Comparison of ENCODE assay signal across 8 cellular contexts in the genomic region with DNA sequence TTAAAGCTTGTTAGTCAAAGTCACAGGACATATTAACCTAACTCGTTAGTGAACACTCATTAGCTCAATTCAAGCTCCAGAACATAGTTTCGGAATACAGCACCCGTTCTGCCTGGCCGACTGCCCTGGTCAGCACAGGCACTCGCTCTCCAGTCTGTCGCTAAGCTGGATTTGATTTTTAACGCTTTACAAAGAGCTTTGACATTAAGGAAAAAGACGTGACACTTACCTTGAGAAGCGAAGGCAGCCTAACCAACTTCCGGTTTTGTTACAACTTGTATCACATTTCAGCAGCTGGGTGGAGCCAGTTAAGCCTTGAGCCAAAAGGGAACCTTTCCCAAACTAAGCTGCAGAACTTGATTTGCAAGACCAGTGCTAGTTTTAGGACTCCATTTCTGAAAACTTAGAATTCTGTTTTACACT. TPM values are rescaled to one million over a fixed set of nuclear protein-coding genes. Genes with fewer than 3 reads are reported as not detected.
A peak's percentile ranks its signal among the peaks of the same experiment; 100 is the strongest.
DNase-seq lines count a peak whose midpoint lies in the region; ATAC-seq and TF ChIP-seq lines count a peak whose summit lies in the region.

Gene FRRS1 (minus strand): TSS at position 258 of the 423 bp plus-strand sequence. CDS start 17,867 bp downstream, outside the sequence.

- ATAC-seq in GM18502 (IDR thresholded peaks at IDR 0.05; ENCODE audit: poor library complexity, unreplicated experiment) (peak; percentile 92), HG02840 (IDR thresholded peaks at IDR 0.05; ENCODE audit: low FRiP score, unreplicated experiment) (peak; percentile 94)

- peaks cover 27% of the 10 kb centered on the region for H3K4me1 Mint-ChIP-seq in chondrocyte (ENCODE audit: low read depth)

- H3K36me3 Mint-ChIP-seq in chondrocyte (ENCODE audit: low read depth) = no peaks in the 10 kb centered on the region

- TF ChIP-seq CTCF in AG10803 (conservative IDR thresholded peaks at IDR 0.05; ENCODE audit: low read length) (no peak), chondrocyte (IDR thresholded peaks at IDR 0.05) (no peak)

- H3K27me3 Mint-ChIP-seq in chondrocyte (ENCODE audit: low read depth) = peaks cover 2% of the 10 kb centered on the region

- H3K27ac Mint-ChIP-seq in chondrocyte (ENCODE audit: unreplicated experiment) = peak within 1 kb of the TSS; percentile 19

- peak; percentile 53 for DNase-seq in AG10803 (ENCODE audit: low read depth)
- DNase-seq in NCI-H1105 (lab: John Stamatoyannopoulos, UW) = peak; percentile 62
- DNase-seq in SW 1271 (lab: John Stamatoyannopoulos, UW) = peak; percentile 17 to 36
- DNase-seq in chondrocyte (ENCODE audit: low spot score) = no peak
- peak; percentile 79 for DNase-seq in kidney glomerular epithelial cell (lab: John Stamatoyannopoulos, UW)
- peak; percentile 18 for DNase-seq in stimulated activated CD8-positive, alpha-beta memory T cell treated with anti-CD3 and anti-CD28 coated beads, Interleukin-12 subunit alpha, Interleukin-12 subunit beta, amount 100 ng/mL, for 1 hour (ENCODE audit: low read depth)

- H3K4me3 ChIP-seq in AG10803 (ENCODE audit: low read length) = peak within 1 kb of the TSS; percentile 71

- peak within 1 kb of the TSS; percentile 80 for H3K4me3 Mint-ChIP-seq in chondrocyte (ENCODE audit: unreplicated experiment)

- no peaks in the 10 kb centered on the region for H3K9me3 Mint-ChIP-seq in chondrocyte (ENCODE audit: low read depth)

RNA-seq across cellular contexts. Expression of gene FRRS1, which starts in this region (rescaled TPM):
- total RNA-seq in chondrocyte = 2.0 to 5.2 TPM (median 2.2 TPM) in 3 replicates
